26 cellular contexts compared by ENCODE assay signal in the genomic region with DNA sequence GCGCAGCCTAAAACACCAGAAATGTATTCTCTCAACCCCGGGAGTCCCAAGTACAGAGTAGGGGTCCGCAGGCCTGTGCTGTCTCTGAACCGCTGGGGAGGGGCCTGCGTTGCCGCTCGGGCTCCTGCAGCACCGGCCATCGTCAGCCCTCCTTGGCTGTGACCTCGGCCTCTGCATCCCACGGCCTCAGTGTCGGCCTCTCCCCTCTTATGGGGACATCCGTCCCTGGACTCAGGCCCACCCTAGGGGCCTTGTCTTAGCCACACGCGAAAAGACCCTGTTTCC. TPM values are rescaled to one million over a fixed set of nuclear protein-coding genes. Genes with fewer than 3 reads are reported as not detected.
"Had no signal": no experiment of that assay in that cellular context is flagged by ENCODE, and none has a peak within 500 bp of the region (broad histone marks: within the 10 kb centered on the region; RNA-seq: fewer than 3 reads in every experiment).

No MANE protein-coding gene starts in this region.

- H3K27ac ChIP-seq: left lung, lower lobe of right lung, neural progenitor cell, pancreas, prostate gland, skin epidermis, suprapubic skin, thoracic aorta, tibial artery, uterus had no signal

- H3K4me3 ChIP-seq: left lung, lower lobe of right lung, neural progenitor cell, pancreas, prostate gland, skin epidermis, suprapubic skin, thoracic aorta, tibial artery, uterus had no signal

- H3K9me3 ChIP-seq: lower lobe of right lung, pancreas, prostate gland, suprapubic skin, thoracic aorta, uterus had no signal

- DNase-seq: hypothalamus; immature natural killer cell; kidney; left colon; lower lobe of right lung; mesenchymal stem cell; naive B cell; natural killer cell; nephron progenitor cell; right cardiac atrium; stimulated activated CD4-positive, alpha-beta T cell treated with anti-CD3 and anti-CD28 coated beads, Interleukin-4, amount 100 ng/mL, for 24 hours; stimulated activated naive CD4-positive, alpha-beta T cell; trophoblast cell; uterus had no signal

- H3K4me1 ChIP-seq: left lung, lower lobe of right lung, neural progenitor cell, pancreas, prostate gland, suprapubic skin, tibial artery, uterus had no signal

- ATAC-seq: left colon; natural killer cell; sciatic nerve; stimulated activated effector memory CD8-positive, alpha-beta T cell treated with anti-CD3 and anti-CD28 coated beads, Interleukin-12 subunit alpha, Interleukin-12 subunit beta, amount 100 ng/mL, for 72 hours had no signal

- H3K27me3 ChIP-seq: left lung, pancreas, suprapubic skin, tibial artery, uterus had no signal

- H3K4me2 ChIP-seq: neural progenitor cell had no signal

- H2AFZ ChIP-seq: neural progenitor cell had no signal

- H3K36me3 ChIP-seq: left lung, lower lobe of right lung, neural progenitor cell, pancreas, prostate gland, suprapubic skin, thoracic aorta, tibial artery, uterus had no signal

RNA-seq across cellular contexts. Expression of gene KCNG2, which starts 50.5 kb away (rescaled TPM):
- total RNA-seq: left colon, mesothelial cell of epicardium, natural killer cell, suprapubic skin, ureter had no signal
